1 cellular context compared by ENCODE assay signal in the genomic region with DNA sequence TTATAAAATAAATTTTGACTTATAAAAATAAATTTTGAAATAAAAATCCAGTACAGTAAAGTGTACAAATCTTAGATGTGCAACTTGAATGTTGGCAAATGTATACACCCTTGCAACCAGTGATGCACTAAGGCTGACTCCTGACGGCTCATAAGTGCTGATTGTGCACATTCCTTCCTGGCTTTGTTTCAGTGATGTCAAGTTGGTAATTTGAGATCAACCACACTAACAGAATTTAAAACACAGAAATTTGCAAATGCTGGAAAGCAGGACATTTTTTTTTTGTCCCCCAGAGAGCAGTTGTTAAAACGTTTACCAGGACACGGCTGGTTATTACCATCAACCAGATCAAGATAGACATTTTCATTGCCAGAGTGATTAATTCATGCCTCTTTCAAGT.
TF ChIP-seq lines count a peak whose summit lies in the region.

No MANE protein-coding gene starts in this region.

TF ChIP-seq in GM23338, 12 proteins besides CTCF, POLR2A, EP300 and RAD21 (continued from another document):
- TF ChIP-seq, protein P1, sequence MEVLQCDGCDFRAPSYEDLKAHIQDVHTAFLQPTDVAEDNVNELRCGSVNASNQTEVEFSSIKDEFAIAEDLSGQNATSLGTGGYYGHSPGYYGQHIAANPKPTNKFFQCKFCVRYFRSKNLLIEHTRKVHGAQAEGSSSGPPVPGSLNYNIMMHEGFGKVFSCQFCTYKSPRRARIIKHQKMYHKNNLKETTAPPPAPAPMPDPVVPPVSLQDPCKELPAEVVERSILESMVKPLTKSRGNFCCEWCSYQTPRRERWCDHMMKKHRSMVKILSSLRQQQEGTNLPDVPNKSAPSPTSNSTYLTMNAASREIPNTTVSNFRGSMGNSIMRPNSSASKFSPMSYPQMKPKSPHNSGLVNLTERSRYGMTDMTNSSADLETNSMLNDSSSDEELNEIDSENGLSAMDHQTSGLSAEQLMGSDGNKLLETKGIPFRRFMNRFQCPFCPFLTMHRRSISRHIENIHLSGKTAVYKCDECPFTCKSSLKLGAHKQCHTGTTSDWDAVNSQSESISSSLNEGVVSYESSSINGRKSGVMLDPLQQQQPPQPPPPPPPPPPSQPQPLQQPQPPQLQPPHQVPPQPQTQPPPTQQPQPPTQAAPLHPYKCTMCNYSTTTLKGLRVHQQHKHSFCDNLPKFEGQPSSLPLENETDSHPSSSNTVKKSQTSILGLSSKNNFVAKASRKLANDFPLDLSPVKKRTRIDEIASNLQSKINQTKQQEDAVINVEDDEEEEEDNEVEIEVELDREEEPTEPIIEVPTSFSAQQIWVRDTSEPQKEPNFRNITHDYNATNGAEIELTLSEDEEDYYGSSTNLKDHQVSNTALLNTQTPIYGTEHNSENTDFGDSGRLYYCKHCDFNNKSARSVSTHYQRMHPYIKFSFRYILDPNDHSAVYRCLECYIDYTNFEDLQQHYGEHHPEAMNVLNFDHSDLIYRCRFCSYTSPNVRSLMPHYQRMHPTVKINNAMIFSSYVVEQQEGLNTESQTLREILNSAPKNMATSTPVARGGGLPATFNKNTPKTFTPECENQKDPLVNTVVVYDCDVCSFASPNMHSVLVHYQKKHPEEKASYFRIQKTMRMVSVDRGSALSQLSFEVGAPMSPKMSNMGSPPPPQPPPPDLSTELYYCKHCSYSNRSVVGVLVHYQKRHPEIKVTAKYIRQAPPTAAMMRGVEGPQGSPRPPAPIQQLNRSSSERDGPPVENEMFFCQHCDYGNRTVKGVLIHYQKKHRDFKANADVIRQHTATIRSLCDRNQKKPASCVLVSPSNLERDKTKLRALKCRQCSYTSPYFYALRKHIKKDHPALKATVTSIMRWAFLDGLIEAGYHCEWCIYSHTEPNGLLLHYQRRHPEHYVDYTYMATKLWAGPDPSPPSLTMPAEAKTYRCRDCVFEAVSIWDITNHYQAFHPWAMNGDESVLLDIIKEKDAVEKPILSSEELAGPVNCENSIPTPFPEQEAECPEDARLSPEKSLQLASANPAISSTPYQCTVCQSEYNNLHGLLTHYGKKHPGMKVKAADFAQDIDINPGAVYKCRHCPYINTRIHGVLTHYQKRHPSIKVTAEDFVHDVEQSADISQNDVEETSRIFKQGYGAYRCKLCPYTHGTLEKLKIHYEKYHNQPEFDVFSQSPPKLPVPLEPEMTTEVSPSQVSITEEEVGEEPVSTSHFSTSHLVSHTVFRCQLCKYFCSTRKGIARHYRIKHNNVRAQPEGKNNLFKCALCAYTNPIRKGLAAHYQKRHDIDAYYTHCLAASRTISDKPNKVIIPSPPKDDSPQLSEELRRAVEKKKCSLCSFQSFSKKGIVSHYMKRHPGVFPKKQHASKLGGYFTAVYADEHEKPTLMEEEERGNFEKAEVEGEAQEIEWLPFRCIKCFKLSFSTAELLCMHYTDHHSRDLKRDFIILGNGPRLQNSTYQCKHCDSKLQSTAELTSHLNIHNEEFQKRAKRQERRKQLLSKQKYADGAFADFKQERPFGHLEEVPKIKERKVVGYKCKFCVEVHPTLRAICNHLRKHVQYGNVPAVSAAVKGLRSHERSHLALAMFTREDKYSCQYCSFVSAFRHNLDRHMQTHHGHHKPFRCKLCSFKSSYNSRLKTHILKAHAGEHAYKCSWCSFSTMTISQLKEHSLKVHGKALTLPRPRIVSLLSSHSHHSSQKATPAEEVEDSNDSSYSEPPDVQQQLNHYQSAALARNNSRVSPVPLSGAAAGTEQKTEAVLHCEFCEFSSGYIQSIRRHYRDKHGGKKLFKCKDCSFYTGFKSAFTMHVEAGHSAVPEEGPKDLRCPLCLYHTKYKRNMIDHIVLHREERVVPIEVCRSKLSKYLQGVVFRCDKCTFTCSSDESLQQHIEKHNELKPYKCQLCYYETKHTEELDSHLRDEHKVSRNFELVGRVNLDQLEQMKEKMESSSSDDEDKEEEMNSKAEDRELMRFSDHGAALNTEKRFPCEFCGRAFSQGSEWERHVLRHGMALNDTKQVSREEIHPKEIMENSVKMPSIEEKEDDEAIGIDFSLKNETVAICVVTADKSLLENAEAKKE (CRISPR knock-in tag; IDR thresholded peaks at IDR 0.05): no peak
- TF ChIP-seq CREB1 (CRISPR knock-in tag; IDR thresholded peaks at IDR 0.05; ENCODE audit: low read depth): no peak
- TF ChIP-seq, protein P2, sequence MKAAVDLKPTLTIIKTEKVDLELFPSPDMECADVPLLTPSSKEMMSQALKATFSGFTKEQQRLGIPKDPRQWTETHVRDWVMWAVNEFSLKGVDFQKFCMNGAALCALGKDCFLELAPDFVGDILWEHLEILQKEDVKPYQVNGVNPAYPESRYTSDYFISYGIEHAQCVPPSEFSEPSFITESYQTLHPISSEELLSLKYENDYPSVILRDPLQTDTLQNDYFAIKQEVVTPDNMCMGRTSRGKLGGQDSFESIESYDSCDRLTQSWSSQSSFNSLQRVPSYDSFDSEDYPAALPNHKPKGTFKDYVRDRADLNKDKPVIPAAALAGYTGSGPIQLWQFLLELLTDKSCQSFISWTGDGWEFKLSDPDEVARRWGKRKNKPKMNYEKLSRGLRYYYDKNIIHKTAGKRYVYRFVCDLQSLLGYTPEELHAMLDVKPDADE (IDR thresholded peaks at IDR 0.05): no peak
- TF ChIP-seq ZNF114 (CRISPR knock-in tag; IDR thresholded peaks at IDR 0.05): no peak
- no peak for TF ChIP-seq NANOG (IDR thresholded peaks at IDR 0.05; ENCODE audit: borderline replicate concordance)
